In genomic region chr4:183096276-183096965, GRCh38 we compare ENCODE assay signal across 1 cellular context.
TF ChIP-seq lines count a peak whose summit lies in the region.

No MANE protein-coding gene starts in this region.

TF ChIP-seq in IMR-90, 13 proteins besides CTCF, POLR2A, EP300 and RAD21 (continued from another document):
- no peak for TF ChIP-seq USF2 (IDR thresholded peaks at IDR 0.05; ENCODE audit: low read depth, low read length)
TF ChIP-seq in IMR-90: peak in this region for 1.
